In genomic region chr6:136901212-136901784, GRCh38 we compare ENCODE assay signal across 18 cellular contexts. TPM values are rescaled to one million over a fixed set of nuclear protein-coding genes. Genes with fewer than 3 reads are reported as not detected.
DNase-seq lines count a peak whose midpoint lies in the region; ATAC-seq, FAIRE-seq and TF ChIP-seq lines count a peak whose summit lies in the region.
"Had no signal": no experiment of that assay in that cellular context is flagged by ENCODE, and none has a peak within 500 bp of the region (broad histone marks: within the 10 kb centered on the region; RNA-seq: fewer than 3 reads in every experiment).

No MANE protein-coding gene starts in this region.

- no peaks in the 10 kb centered on the region for H4K20me1 ChIP-seq in IMR-90 (ENCODE audit: insufficient read depth, low read length)
- H4K20me1 ChIP-seq in K562 (replicated peaks; ENCODE audit: control insufficient read depth, insufficient read depth, low read length) = no peaks in the 10 kb centered on the region

- H2AK5ac ChIP-seq in IMR-90 (ENCODE audit: low read depth, low read length) = no peak overlapping the region

- no peak for TF ChIP-seq EP300 in A549 (IDR thresholded peaks at IDR 0.05)
- no peak for TF ChIP-seq EP300 in K562 (IDR thresholded peaks at IDR 0.05; ENCODE audit: low read length)

- H2BK15ac ChIP-seq in IMR-90 (ENCODE audit: low read depth, low read length) = no peak overlapping the region

- TF ChIP-seq POLR2A in A549 (IDR thresholded peaks at IDR 0.05; ENCODE audit: low read length) (no peak), IMR-90 (IDR thresholded peaks at IDR 0.05; ENCODE audit: low read depth, low read length) (no peak), K562 (conservative IDR thresholded peaks at IDR 0.05) (no peak), esophagus squamous epithelium (IDR thresholded peaks at IDR 0.05) (no peak)

- BruUV-seq in IMR-90 (replicated peaks; lab: Mats Ljungman, UMichigan) (no TSS peak), K562 (replicated peaks; lab: Mats Ljungman, UMichigan) (no TSS peak)

- peaks cover 7% of the 10 kb centered on the region; the same call in 2 of the 3 replicates for H3K4me1 ChIP-seq in A549
- H3K4me1 ChIP-seq in IMR-90 (ENCODE audit: control insufficient read depth, insufficient read depth, low read length) = peaks cover 2% of the 10 kb centered on the region; the same call in 1 of the 2 replicates
- peaks cover 9 to 11% of the 10 kb centered on the region in 2 experiments; a peak in 3 of 5 replicates for H3K4me1 ChIP-seq in K562 (replicated peaks in 1 of 2; ENCODE audit: control insufficient read depth in 2 of 2, insufficient read depth in 2 of 2, low read length in 2 of 2)
- H3K4me1 ChIP-seq in esophagus squamous epithelium = no peaks in the 10 kb centered on the region
- H3K4me1 ChIP-seq: BE2C had no signal

- intact Hi-C loops in IMR-90 (cut with micrococcal nuclease) (no loop called here), K562 (cut with micrococcal nuclease) (no loop called here), esophagus squamous epithelium (cut with DNase I) (no loop called here)

- H2AK9ac ChIP-seq in IMR-90 (replicated peaks; ENCODE audit: low read depth, low read length, poor library complexity) = peak overlapping the region; percentile 26

- H3K18ac ChIP-seq in IMR-90 (ENCODE audit: low read depth, low read length) = no peak overlapping the region

- H3K9me1 ChIP-seq in IMR-90 (ENCODE audit: insufficient read depth, low read length) = peaks cover 8% of the 10 kb centered on the region; the same call in 1 of the 2 replicates
- no peaks in the 10 kb centered on the region for H3K9me1 ChIP-seq in K562 (ENCODE audit: control insufficient read depth, insufficient read depth, low read length)

- FAIRE-seq in A549 (lab: Jason Lieb, UNC) = no peak
- no peak for FAIRE-seq in K562 (lab: Jason Lieb, UNC)
- FAIRE-seq: A204.1, GM12878, GM18507 had no signal

- H3K36me3 ChIP-seq in IMR-90 (ENCODE audit: control insufficient read depth, insufficient read depth, low read length) (peaks cover 10% of the 10 kb centered on the region), K562 (ENCODE audit: control insufficient read depth, insufficient read depth, low read length) (peaks cover 2% of the 10 kb centered on the region; the same call in 2 of the 3 replicates), esophagus squamous epithelium (peaks cover 0 to 70% (median 0%) of the 10 kb centered on the region in 3 donors)

- in situ Hi-C loops in IMR-90 (cut with MboI; ENCODE audit: low sequenced_read_pairs) = no loop called here
- in situ Hi-C loops in K562 (cut with MboI) = no loop called here

- no peak overlapping the region for H3K4ac ChIP-seq in IMR-90 (ENCODE audit: low read depth, low read length)

- H4K8ac ChIP-seq in IMR-90 (ENCODE audit: low read depth in 2 of 2, low read length in 2 of 2) = no peak overlapping the region

- ATAC-seq in A549 (no peak), IMR-90 (ENCODE audit: low read depth) (no peak), K562 (peak; percentile 85)
- ATAC-seq: GM12878 had no signal

- H3K4me3 ChIP-seq in A549 (no peak overlapping the region), IMR-90 (ENCODE audit: insufficient read depth, low read depth, low read length) (no peak overlapping the region), K562 (no peak overlapping the region), fibroblast of the aortic adventitia (ENCODE audit: low read depth, low read length) (no peak overlapping the region), esophagus squamous epithelium (no peak overlapping the region)
- H3K4me3 ChIP-seq: GM12878, GM23248 had no signal

- no peak overlapping the region for H2BK5ac ChIP-seq in IMR-90 (ENCODE audit: low read depth, low read length, poor library complexity, severe bottlenecking)

- no peak overlapping the region for H3K14ac ChIP-seq in IMR-90 (replicated peaks; ENCODE audit: low read depth, low read length)

- CTCF ChIA-PET in A549 (lab: Yijun Ruan, JAX) (no interaction called here), IMR-90 (lab: Yijun Ruan, JAX) (no interaction called here), K562 (lab: Yijun Ruan, JAX; ENCODE audit: low intra/inter-chr PET ratio) (no interaction called here)

- H3K9ac ChIP-seq in IMR-90 (ENCODE audit: low read depth, low read length) (no peak overlapping the region), K562 (ENCODE audit: insufficient read depth in 1 of 2, low read depth in 2 of 2, low read length in 2 of 2) (peak overlapping the region in 1 of 2 experiments; percentile 20; a peak in 1 of 4 replicates)
- H3K9ac ChIP-seq: GM23248 had no signal

- H3K56ac ChIP-seq in IMR-90 (ENCODE audit: extremely low read depth, insufficient read depth, low read length) = no peak overlapping the region

- H4K91ac ChIP-seq in IMR-90 (ENCODE audit: insufficient read depth, low read depth, low read length) = no peak overlapping the region

- no peak overlapping the region for H3K27ac ChIP-seq in A549
- no peak overlapping the region for H3K27ac ChIP-seq in IMR-90 (ENCODE audit: insufficient read depth, low read length)
- H3K27ac ChIP-seq in K562 (ENCODE audit: extremely low read depth, low read depth, low read length) = peak overlapping the region; percentile 79
- no peak overlapping the region for H3K27ac ChIP-seq in esophagus squamous epithelium
- H3K27ac ChIP-seq: C4-2B, GM23248 had no signal

- POLR2A ChIA-PET in A549 (lab: Yijun Ruan, JAX) = no interaction called here
- POLR2A ChIA-PET in IMR-90 (lab: Charles Lee; ENCODE audit: unreplicated experiment) = no interaction called here
- POLR2A ChIA-PET in K562 (lab: Yijun Ruan, JAX) = no interaction called here

- no peaks in the 10 kb centered on the region for H3K79me2 ChIP-seq in K562 (ENCODE audit: control insufficient read depth, insufficient read depth, low read length)

- no peak overlapping the region for H2BK120ac ChIP-seq in IMR-90 (ENCODE audit: low read depth, low read length)

- no peaks in the 10 kb centered on the region for H3K9me3 ChIP-seq in A549
- H3K9me3 ChIP-seq in IMR-90 (ENCODE audit: control insufficient read depth, insufficient read depth, low read length) = no peaks in the 10 kb centered on the region
- H3K9me3 ChIP-seq in K562 (replicated peaks; ENCODE audit: control insufficient read depth, insufficient read depth, low read depth, low read length) = 0 out of 2 replicates have a peak, but pooled peaks cover 3% of the 10 kb centered on the region
- no peaks in the 10 kb centered on the region for H3K9me3 ChIP-seq in esophagus squamous epithelium
- H3K9me3 ChIP-seq: BE2C had no signal

- dilution Hi-C loops in IMR-90 (cut with HindIII; ENCODE audit: low sequenced_read_pairs, unreplicated experiment) = no loop called here

- H3K4me2 ChIP-seq in A549 (no peak overlapping the region), IMR-90 (ENCODE audit: low read depth, low read length) (no peak overlapping the region), K562 (ENCODE audit: insufficient read depth, low read length) (peak overlapping the region; percentile 54)

- H3K23ac ChIP-seq in IMR-90 (ENCODE audit: low read depth, low read length) = no peak overlapping the region

- H4K5ac ChIP-seq in IMR-90 (ENCODE audit: low read depth, low read length) = no peak overlapping the region

- no peak for TF ChIP-seq CTCF in A549 (IDR thresholded peaks at IDR 0.05)
- no peak for TF ChIP-seq CTCF in IMR-90 (conservative IDR thresholded peaks at IDR 0.05; ENCODE audit: low read depth, low read length)
- TF ChIP-seq CTCF in K562 (IDR thresholded peaks at IDR 0.05 in 2 of 3, conservative IDR thresholded peaks at IDR 0.05 in 1 of 3; ENCODE audit: insufficient read depth in 2 of 3, low read depth in 1 of 3, low read length in 3 of 3) = no peak
- no peak for TF ChIP-seq CTCF in fibroblast of the aortic adventitia (IDR thresholded peaks at IDR 0.05; ENCODE audit: insufficient read depth, low read length)
- TF ChIP-seq CTCF in esophagus squamous epithelium (IDR thresholded peaks at IDR 0.05) = no peak

- WGBS in A549 (ENCODE audit: missing lambda C conversion rate) = 71% methylated on average over 2 of the region's 5 CpGs
- no CpG with 5 or more reads among the region's 5 CpGs for WGBS in IMR-90 (ENCODE audit: extremely low coverage in 2 of 2, insufficient read length in 1 of 2), 2 experiments
- WGBS in K562 (ENCODE audit: insufficient coverage, low coverage, missing lambda C conversion rate) = 18% methylated on average over 5 of the region's 5 CpGs
- WGBS in esophagus squamous epithelium, 2 donors = 87 to 94% methylated on average over 3 to 5 of the region's 5 CpGs

- H2BK20ac ChIP-seq in IMR-90 (ENCODE audit: low read depth, low read length) = no peak overlapping the region

- no peaks in the 10 kb centered on the region for H3K27me3 ChIP-seq in IMR-90 (ENCODE audit: control insufficient read depth, insufficient read depth, low read length)
- H3K27me3 ChIP-seq in K562 (ENCODE audit: control insufficient read depth in 2 of 2, insufficient read depth in 2 of 2, low read length in 2 of 2) = no peaks in the 10 kb centered on the region
- no peaks in the 10 kb centered on the region for H3K27me3 ChIP-seq in esophagus squamous epithelium
- H3K27me3 ChIP-seq: BE2C had no signal

- no peaks in the 10 kb centered on the region for H3K79me1 ChIP-seq in IMR-90 (ENCODE audit: low read depth in 1 of 2, low read length in 2 of 2)

- TF ChIP-seq RAD21 in A549 (conservative IDR thresholded peaks at IDR 0.05 in 1 of 2, IDR thresholded peaks at IDR 0.05 in 1 of 2) (no peak), IMR-90 (IDR thresholded peaks at IDR 0.05; ENCODE audit: low read length) (no peak), K562 (CRISPR knock-in tag; conservative IDR thresholded peaks at IDR 0.05 in 1 of 2, IDR thresholded peaks at IDR 0.05 in 1 of 2) (no peak)

- H2AFZ ChIP-seq in IMR-90 (replicated peaks; ENCODE audit: low read length, poor library complexity) (no peak overlapping the region), K562 (ENCODE audit: low read depth, low read length) (peak overlapping the region; percentile 86)
- H2AFZ ChIP-seq: GM23248 had no signal

- DNase-seq in A549 (ENCODE audit: low read depth in 1 of 2, low spot score in 1 of 2) (peak in 1 of 2 experiments; percentile 23), IMR-90 (no peak), K562 (ENCODE audit: extremely low read depth in 1 of 4, low spot score in 3 of 4) (peak in 2 of 4 experiments; percentile 17 to 42), fibroblast of the aortic adventitia (ENCODE audit: low read depth) (peak; percentile 31), retina (no peak), esophagus squamous epithelium (lab: John Stamatoyannopoulos, UW) (no peak)
- no peak for DNase-seq in activated naive CD4-positive, alpha-beta T cell (lab: John Stamatoyannopoulos, UW)
- DNase-seq: BE2C; CD4-positive, alpha-beta memory T cell; DMS79; GM23248; H7 had no signal

RNA-seq across cellular contexts. Expression of gene SLC35D3, which starts 20.8 kb away (rescaled TPM):
- polyA plus RNA-seq in A549 (2011; rRNA removed) (not detected in 2 replicates), A549 (2017; fragmentation: RNase III; extraction: RNeasy Plus Mini Kit Qiagen cat#74134 plus additional on column Dnase treatment) (not detected in 3 replicates), IMR-90 (2012; rRNA removed) (not detected in 2 replicates), K562 (2011; rRNA removed) (not detected in 2 replicates), K562 (2014; fragmentation: Illumina TruSeq; extraction: Trizol) (not detected in 2 replicates), K562 (2014; fragmentation: Nextera tagmentation; extraction: Ambion mirVana) (not detected), K562 (2014; rRNA removed) (not detected in 2 replicates)
- polyA plus RNA-seq in A549 (2012; cell fraction: cytosol; rRNA removed) = 0.03 TPM in 2 replicates
- 0.04 and 0.10 TPM in 2 replicates for polyA plus RNA-seq in A549 (2012; cell fraction: nucleus; rRNA removed)
- polyA minus RNA-seq in A549 (2011; rRNA and poly(A)+ RNA removed) = not detected in 2 replicates
- total RNA-seq in IMR-90 (2012; rRNA removed) (not detected in 2 replicates), K562 (2014; rRNA removed) (not detected in 2 replicates), K562 (2014; rRNA removed; fragmentation: Illumina TruSeq; extraction: Trizol) (not detected in 2 replicates), K562 (2015; rRNA removed; fragmentation: Illumina TruSeq; extraction: Trizol) (not detected in 2 replicates), K562 (2021) (not detected in 2 replicates), fibroblast of the aortic adventitia (ENCODE audit: low replicate concordance) (not detected in 2 replicates), esophagus squamous epithelium (not detected)
- not detected in 2 replicates for polyA plus RNA-seq in IMR-90 (2012; cell fraction: cytosol; rRNA removed)
- 0.04 TPM in 1 of 2 replicates, not detected in the other for polyA plus RNA-seq in IMR-90 (2012; cell fraction: nucleus; rRNA removed; ENCODE audit: low replicate concordance)
- total RNA-seq in K562 (2011; cell fraction: chromatin; rRNA removed; ENCODE audit: low replicate concordance) = not detected in 2 replicates
- total RNA-seq in K562 (2011; cell fraction: nucleolus; rRNA removed) = not detected in 2 replicates
- total RNA-seq in K562 (2011; cell fraction: nucleoplasm; rRNA removed) = not detected in 2 replicates
- polyA plus RNA-seq in K562 (2011; cell fraction: cytosol; rRNA removed) = not detected in 2 replicates
- polyA plus RNA-seq in K562 (2011; cell fraction: nucleus; rRNA removed) = not detected in 2 replicates
- 0.06 TPM in 1 of 2 replicates, not detected in the other for polyA plus RNA-seq in K562 (2012)
- not detected in 2 replicates for polyA minus RNA-seq in K562 (2011; rRNA and poly(A)+ RNA removed)
- not detected in 2 replicates for polyA minus RNA-seq in K562 (2011; cell fraction: cytosol; rRNA and poly(A)+ RNA removed)
- polyA minus RNA-seq in K562 (2011; cell fraction: nucleus; rRNA and poly(A)+ RNA removed) = not detected in 2 replicates
- total RNA-seq: CD4-positive, alpha-beta memory T cell; G401; GM12878; GM23248 had no signal
- polyA plus RNA-seq: AG04450; CD4-positive, alpha-beta memory T cell; GM12878; GM23248 had no signal

Comparison
In these comparisons a context has a peak if more than half of its experiments do, and no peak if none do; other contexts are left out.
1. Of the 35 proteins assayed by ChIP-seq in both K562 and A549: peak only in K562: none; only in A549: none; in both: MAFK; in neither: 34.